In the genomic region with DNA sequence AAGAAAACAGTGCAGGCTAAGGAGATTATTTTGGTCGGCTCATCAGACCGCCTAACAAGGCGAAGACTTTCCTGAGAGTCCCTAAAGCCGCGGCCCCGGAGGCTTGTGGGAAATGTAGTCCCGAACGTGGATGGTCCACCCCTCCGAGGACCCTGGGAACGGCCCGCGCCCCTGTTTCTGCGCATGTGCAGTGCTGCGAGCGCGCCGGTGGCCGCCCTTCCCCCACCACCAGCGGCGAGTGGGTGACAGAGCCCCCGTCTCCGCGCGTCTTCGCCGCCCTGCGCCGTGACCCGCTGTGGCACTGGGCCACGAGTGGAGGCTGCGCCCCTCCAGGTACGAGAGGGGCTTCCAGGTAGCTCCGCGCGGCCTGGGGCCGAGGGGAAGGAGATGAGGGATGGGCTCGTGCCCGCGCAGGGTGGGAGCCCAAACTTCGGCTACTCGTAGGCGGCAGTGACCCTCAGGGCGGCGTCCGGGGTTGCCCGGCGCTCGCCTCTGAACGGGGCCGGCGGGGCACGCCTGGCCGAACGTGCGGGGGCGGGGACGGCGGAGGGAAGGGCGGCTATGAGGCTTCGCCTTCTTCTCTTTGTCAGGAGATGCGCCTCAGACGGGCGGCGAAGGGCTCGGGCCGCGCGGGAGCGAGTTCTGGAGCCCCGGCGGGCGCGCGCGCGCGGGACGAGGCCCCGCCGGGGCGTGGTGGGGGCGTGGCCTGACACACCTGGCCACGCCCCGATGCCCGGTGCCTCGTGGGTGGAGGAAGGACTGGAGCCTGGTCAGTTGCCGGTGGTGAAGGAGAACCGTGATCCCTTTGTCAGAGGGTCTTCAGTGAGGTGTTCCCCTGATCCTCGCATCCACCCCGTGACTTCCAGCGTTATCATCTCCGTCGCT, we compare ENCODE assay signal across 2 cellular contexts.
A peak's percentile ranks its signal among the peaks of the same experiment; 100 is the strongest.
TF ChIP-seq lines count a peak whose summit lies in the region.

A gene (plus strand): TSS at position 214 of the 885 bp plus-strand sequence. CDS start 4,428 bp downstream, outside the sequence.

TF ChIP-seq in A549, 52 proteins besides CTCF, POLR2A, EP300 and RAD21 (continued from another document):
- no peak for TF ChIP-seq FOXS1 (CRISPR knock-in tag; IDR thresholded peaks at IDR 0.05)
- no peak for TF ChIP-seq ZFP36 (IDR thresholded peaks at IDR 0.05; ENCODE audit: borderline replicate concordance, partially characterized antibody)
- TF ChIP-seq, protein P1, sequence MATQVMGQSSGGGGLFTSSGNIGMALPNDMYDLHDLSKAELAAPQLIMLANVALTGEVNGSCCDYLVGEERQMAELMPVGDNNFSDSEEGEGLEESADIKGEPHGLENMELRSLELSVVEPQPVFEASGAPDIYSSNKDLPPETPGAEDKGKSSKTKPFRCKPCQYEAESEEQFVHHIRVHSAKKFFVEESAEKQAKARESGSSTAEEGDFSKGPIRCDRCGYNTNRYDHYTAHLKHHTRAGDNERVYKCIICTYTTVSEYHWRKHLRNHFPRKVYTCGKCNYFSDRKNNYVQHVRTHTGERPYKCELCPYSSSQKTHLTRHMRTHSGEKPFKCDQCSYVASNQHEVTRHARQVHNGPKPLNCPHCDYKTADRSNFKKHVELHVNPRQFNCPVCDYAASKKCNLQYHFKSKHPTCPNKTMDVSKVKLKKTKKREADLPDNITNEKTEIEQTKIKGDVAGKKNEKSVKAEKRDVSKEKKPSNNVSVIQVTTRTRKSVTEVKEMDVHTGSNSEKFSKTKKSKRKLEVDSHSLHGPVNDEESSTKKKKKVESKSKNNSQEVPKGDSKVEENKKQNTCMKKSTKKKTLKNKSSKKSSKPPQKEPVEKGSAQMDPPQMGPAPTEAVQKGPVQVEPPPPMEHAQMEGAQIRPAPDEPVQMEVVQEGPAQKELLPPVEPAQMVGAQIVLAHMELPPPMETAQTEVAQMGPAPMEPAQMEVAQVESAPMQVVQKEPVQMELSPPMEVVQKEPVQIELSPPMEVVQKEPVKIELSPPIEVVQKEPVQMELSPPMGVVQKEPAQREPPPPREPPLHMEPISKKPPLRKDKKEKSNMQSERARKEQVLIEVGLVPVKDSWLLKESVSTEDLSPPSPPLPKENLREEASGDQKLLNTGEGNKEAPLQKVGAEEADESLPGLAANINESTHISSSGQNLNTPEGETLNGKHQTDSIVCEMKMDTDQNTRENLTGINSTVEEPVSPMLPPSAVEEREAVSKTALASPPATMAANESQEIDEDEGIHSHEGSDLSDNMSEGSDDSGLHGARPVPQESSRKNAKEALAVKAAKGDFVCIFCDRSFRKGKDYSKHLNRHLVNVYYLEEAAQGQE (IDR thresholded peaks at IDR 0.05) = no peak; the same call in 1 of the 2 replicates
- TF ChIP-seq MAZ (IDR thresholded peaks at IDR 0.05; ENCODE audit: borderline replicate concordance, low read depth, low read length) = no peak
- TF ChIP-seq HOXB13 (CRISPR knock-in tag; IDR thresholded peaks at IDR 0.05; ENCODE audit: low read depth) = no peak
- peak; percentile 58; the same call in 1 of the 2 replicates for TF ChIP-seq TFCP2L1 (CRISPR knock-in tag; IDR thresholded peaks at IDR 0.05)
- TF ChIP-seq RFX5 (IDR thresholded peaks at IDR 0.05) = 0 out of 2 replicates have a peak, but pooled peaks have one; percentile 49
- TF ChIP-seq BHLHE40 (IDR thresholded peaks at IDR 0.05; ENCODE audit: low read depth, low read length) = no peak
- TF ChIP-seq, protein P2, sequence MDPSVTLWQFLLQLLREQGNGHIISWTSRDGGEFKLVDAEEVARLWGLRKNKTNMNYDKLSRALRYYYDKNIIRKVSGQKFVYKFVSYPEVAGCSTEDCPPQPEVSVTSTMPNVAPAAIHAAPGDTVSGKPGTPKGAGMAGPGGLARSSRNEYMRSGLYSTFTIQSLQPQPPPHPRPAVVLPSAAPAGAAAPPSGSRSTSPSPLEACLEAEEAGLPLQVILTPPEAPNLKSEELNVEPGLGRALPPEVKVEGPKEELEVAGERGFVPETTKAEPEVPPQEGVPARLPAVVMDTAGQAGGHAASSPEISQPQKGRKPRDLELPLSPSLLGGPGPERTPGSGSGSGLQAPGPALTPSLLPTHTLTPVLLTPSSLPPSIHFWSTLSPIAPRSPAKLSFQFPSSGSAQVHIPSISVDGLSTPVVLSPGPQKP (IDR thresholded peaks at IDR 0.05; ENCODE audit: low read depth, low read length) = no peak
- no peak for TF ChIP-seq ESRRA (IDR thresholded peaks at IDR 0.05; ENCODE audit: borderline replicate concordance, low read length)
- TF ChIP-seq CBX8 (IDR thresholded peaks at IDR 0.05) = no peak
- no peak for TF ChIP-seq NPAS2 (CRISPR knock-in tag; IDR thresholded peaks at IDR 0.05; ENCODE audit: borderline replicate concordance)
- TF ChIP-seq PHF8 (IDR thresholded peaks at IDR 0.05; ENCODE audit: borderline replicate concordance, low read depth) = peak; percentile 91
- peak; percentile 67 to 78; a peak in 4 of 5 replicates for TF ChIP-seq JUN (IDR thresholded peaks at IDR 0.05)
- TF ChIP-seq EHMT2 (IDR thresholded peaks at IDR 0.05; ENCODE audit: low read depth) = no peak
- no peak for TF ChIP-seq HDAC2 (IDR thresholded peaks at IDR 0.05)
- peak; percentile 33; the same call in 1 of the 2 replicates for TF ChIP-seq HOXB5 (CRISPR knock-in tag; IDR thresholded peaks at IDR 0.05)
- TF ChIP-seq KDM5A (IDR thresholded peaks at IDR 0.05) = no peak
- no peak for TF ChIP-seq NR3C1 (IDR thresholded peaks at IDR 0.05)
- no peak for TF ChIP-seq TP53 (CRISPR knock-in tag; IDR thresholded peaks at IDR 0.05)
- no peak for TF ChIP-seq MAFK (IDR thresholded peaks at IDR 0.05; ENCODE audit: partially characterized antibody)
- TF ChIP-seq CEBPB (IDR thresholded peaks at IDR 0.05) = no peak

TF ChIP-seq in K562, 482 proteins besides CTCF, POLR2A, EP300 and RAD21 (continued from another document and continues in another):
- TF ChIP-seq NR2C2 (CRISPR knock-in tag; IDR thresholded peaks at IDR 0.05) (peak; percentile 63; the same call in 1 of the 2 replicates), NR2C2 (tag; IDR thresholded peaks at IDR 0.05) (peak; percentile 81), HNRNPL (IDR thresholded peaks at IDR 0.05; ENCODE audit: low read depth, low read length) (peak; percentile 85), GABPA (tag; conservative IDR thresholded peaks at IDR 0.05; ENCODE audit: low read depth) (peak; percentile 10; the same call in 1 of the 2 replicates), MCM7 (IDR thresholded peaks at IDR 0.05) (no peak), MEIS2 (IDR thresholded peaks at IDR 0.05; ENCODE audit: partially characterized antibody) (peak; percentile 66), SP1 (CRISPR knock-in tag; IDR thresholded peaks at IDR 0.05) (peak; percentile 84), CBFA2T3 (IDR thresholded peaks at IDR 0.05) (0 out of 2 replicates have a peak, but pooled peaks have one; percentile 14), FOXM1 (IDR thresholded peaks at IDR 0.05; ENCODE audit: low read depth) (peak; percentile 79), FOXM1 (CRISPR knock-in tag; IDR thresholded peaks at IDR 0.05; ENCODE audit: low read depth) (no peak), BACH1 (tag; IDR thresholded peaks at IDR 0.05) (no peak), DACH1 (IDR thresholded peaks at IDR 0.05; ENCODE audit: partially characterized antibody) (peak; percentile 12), POLR2AphosphoS5 (IDR thresholded peaks at IDR 0.05; ENCODE audit: control insufficient read depth, insufficient read depth, low read depth, low read length) (peak; percentile 39; the same call in 1 of the 2 replicates), NRF1 (conservative IDR thresholded peaks at IDR 0.05 in 1 of 2, IDR thresholded peaks at IDR 0.05 in 1 of 2) (peak; percentile 96 to 97), BHLHE40 (IDR thresholded peaks at IDR 0.05; ENCODE audit: low read length) (peak; percentile 78), PTTG1 (tag; IDR thresholded peaks at IDR 0.05; ENCODE audit: low read depth) (no peak), NBN (IDR thresholded peaks at IDR 0.05; ENCODE audit: low read depth) (no peak), L3MBTL2 (IDR thresholded peaks at IDR 0.05) (peak; percentile 56), SPI1 (IDR thresholded peaks at IDR 0.05; ENCODE audit: borderline replicate concordance, low read depth, low read length) (no peak), NFIC (IDR thresholded peaks at IDR 0.05) (peak; percentile 70), CTBP1 (IDR thresholded peaks at IDR 0.05; ENCODE audit: borderline replicate concordance) (peak; percentile 96), SRSF1 (IDR thresholded peaks at IDR 0.05; ENCODE audit: low read depth, low read length) (no peak)
- TF ChIP-seq, protein P3, sequence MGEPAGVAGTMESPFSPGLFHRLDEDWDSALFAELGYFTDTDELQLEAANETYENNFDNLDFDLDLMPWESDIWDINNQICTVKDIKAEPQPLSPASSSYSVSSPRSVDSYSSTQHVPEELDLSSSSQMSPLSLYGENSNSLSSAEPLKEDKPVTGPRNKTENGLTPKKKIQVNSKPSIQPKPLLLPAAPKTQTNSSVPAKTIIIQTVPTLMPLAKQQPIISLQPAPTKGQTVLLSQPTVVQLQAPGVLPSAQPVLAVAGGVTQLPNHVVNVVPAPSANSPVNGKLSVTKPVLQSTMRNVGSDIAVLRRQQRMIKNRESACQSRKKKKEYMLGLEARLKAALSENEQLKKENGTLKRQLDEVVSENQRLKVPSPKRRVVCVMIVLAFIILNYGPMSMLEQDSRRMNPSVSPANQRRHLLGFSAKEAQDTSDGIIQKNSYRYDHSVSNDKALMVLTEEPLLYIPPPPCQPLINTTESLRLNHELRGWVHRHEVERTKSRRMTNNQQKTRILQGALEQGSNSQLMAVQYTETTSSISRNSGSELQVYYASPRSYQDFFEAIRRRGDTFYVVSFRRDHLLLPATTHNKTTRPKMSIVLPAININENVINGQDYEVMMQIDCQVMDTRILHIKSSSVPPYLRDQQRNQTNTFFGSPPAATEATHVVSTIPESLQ (CRISPR knock-in tag; IDR thresholded peaks at IDR 0.05) = peak; percentile 72; the same call in 1 of the 2 replicates
- TF ChIP-seq, protein P4, sequence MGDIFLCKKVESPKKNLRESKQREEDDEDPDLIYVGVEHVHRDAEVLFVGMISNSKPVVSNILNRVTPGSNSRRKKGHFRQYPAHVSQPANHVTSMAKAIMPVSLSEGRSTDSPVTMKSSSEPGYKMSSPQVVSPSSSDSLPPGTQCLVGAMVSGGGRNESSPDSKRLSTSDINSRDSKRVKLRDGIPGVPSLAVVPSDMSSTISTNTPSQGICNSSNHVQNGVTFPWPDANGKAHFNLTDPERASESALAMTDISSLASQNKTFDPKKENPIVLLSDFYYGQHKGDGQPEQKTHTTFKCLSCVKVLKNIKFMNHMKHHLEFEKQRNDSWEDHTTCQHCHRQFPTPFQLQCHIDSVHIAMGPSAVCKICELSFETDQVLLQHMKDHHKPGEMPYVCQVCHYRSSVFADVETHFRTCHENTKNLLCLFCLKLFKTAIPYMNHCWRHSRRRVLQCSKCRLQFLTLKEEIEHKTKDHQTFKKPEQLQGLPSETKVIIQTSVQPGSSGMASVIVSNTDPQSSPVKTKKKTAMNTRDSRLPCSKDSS (IDR thresholded peaks at IDR 0.05; ENCODE audit: low read depth, partially characterized antibody) = no peak
- TF ChIP-seq, protein P5, sequence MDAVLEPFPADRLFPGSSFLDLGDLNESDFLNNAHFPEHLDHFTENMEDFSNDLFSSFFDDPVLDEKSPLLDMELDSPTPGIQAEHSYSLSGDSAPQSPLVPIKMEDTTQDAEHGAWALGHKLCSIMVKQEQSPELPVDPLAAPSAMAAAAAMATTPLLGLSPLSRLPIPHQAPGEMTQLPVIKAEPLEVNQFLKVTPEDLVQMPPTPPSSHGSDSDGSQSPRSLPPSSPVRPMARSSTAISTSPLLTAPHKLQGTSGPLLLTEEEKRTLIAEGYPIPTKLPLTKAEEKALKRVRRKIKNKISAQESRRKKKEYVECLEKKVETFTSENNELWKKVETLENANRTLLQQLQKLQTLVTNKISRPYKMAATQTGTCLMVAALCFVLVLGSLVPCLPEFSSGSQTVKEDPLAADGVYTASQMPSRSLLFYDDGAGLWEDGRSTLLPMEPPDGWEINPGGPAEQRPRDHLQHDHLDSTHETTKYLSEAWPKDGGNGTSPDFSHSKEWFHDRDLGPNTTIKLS (IDR thresholded peaks at IDR 0.05; ENCODE audit: borderline replicate concordance, low read depth) = peak; percentile 75; the same call in 1 of the 2 replicates
- TF ChIP-seq, protein P6, sequence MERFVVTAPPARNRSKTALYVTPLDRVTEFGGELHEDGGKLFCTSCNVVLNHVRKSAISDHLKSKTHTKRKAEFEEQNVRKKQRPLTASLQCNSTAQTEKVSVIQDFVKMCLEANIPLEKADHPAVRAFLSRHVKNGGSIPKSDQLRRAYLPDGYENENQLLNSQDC (CRISPR knock-in tag; IDR thresholded peaks at IDR 0.05) = no peak
- TF ChIP-seq, protein P7, sequence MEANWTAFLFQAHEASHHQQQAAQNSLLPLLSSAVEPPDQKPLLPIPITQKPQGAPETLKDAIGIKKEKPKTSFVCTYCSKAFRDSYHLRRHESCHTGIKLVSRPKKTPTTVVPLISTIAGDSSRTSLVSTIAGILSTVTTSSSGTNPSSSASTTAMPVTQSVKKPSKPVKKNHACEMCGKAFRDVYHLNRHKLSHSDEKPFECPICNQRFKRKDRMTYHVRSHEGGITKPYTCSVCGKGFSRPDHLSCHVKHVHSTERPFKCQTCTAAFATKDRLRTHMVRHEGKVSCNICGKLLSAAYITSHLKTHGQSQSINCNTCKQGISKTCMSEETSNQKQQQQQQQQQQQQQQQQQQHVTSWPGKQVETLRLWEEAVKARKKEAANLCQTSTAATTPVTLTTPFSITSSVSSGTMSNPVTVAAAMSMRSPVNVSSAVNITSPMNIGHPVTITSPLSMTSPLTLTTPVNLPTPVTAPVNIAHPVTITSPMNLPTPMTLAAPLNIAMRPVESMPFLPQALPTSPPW (CRISPR knock-in tag; IDR thresholded peaks at IDR 0.05) = peak; percentile 73
